20 cellular contexts compared by ENCODE assay signal in genomic region chr14:50734950-50735697, GRCh38.
DNase-seq lines count a peak whose midpoint lies in the region; ATAC-seq and TF ChIP-seq lines count a peak whose summit lies in the region.
"Had no signal": no experiment of that assay in that cellular context is flagged by ENCODE, and none has a peak within 500 bp of the region (broad histone marks: within the 10 kb centered on the region; RNA-seq: fewer than 3 reads in every experiment).

No MANE protein-coding gene starts in this region.

- DNase-seq in DMS 273 (lab: John Stamatoyannopoulos, UW; ENCODE audit: unreplicated experiment) (peak; percentile 38), DMS 273 treated with DMSO at 0.1 percent for 48 hours (lab: John Stamatoyannopoulos, UW) (no peak), NCI-H69 (lab: John Stamatoyannopoulos, UW) (peak; percentile 15), epithelial cell of prostate (ENCODE audit: low read depth, low spot score) (no peak), retinal pigment epithelial cell (ENCODE audit: low read depth) (no peak)
- DNase-seq: 8988T; activated CD4-positive, alpha-beta T cell treated with anti-CD3 and anti-CD28 coated beads for 48 hours; activated naive CD8-positive, alpha-beta T cell treated with anti-CD3 and anti-CD28 coated beads, Interleukin-2, amount 50 U/mL, for 24 hours; activated T-cell treated with anti-CD3 and anti-CD28 coated beads, Interleukin-2, amount 50 U/mL, for 24 hours; CD8-positive, alpha-beta memory T cell; left colon; MG63; NCI-H2081 treated with DMSO at 0.1 percent for 48 hours; NCI-H748 treated with DMSO at 0.1 percent for 48 hours; ovary; stimulated activated CD4-positive, alpha-beta T cell treated with anti-CD3 and anti-CD28 coated beads, Interleukin-12 subunit alpha, Interleukin-12 subunit beta, amount 100 ng/mL, for 4 hours; stomach had no signal

- peak overlapping the region; percentile 25 for H3K27ac ChIP-seq in epithelial cell of prostate
- H3K27ac ChIP-seq: ovary had no signal

- H3K4me3 ChIP-seq in retinal pigment epithelial cell (ENCODE audit: low read length), result no peak overlapping the region
- H3K4me3 ChIP-seq: MG63, ovary, stomach had no signal

- ATAC-seq in GM21423 (IDR thresholded peaks at IDR 0.05; ENCODE audit: unreplicated experiment), result no peak
- ATAC-seq in GM21367 (IDR thresholded peaks at IDR 0.05; ENCODE audit: unreplicated experiment), result no peak
- no peak for ATAC-seq in HG02642 (IDR thresholded peaks at IDR 0.05; ENCODE audit: poor library complexity, unreplicated experiment)
- ATAC-seq: activated naive CD8-positive, alpha-beta T cell treated with anti-CD3 and anti-CD28 coated beads, Interleukin-2, amount 50 U/mL, for 24 hours; left colon had no signal

- TF ChIP-seq CTCF in retinal pigment epithelial cell (conservative IDR thresholded peaks at IDR 0.05; ENCODE audit: low read depth, low read length), result peak; percentile 21

Comparison
In these comparisons a context has a peak if more than half of its experiments do, and no peak if none do; other contexts are left out.
1. DNase-seq: peak in DMS 273 (single experiment) and NCI-H69 (single experiment); none in DMS 273 treated with DMSO at 0.1 percent for 48 hours (single experiment), epithelial cell of prostate (single experiment) and retinal pigment epithelial cell (single experiment).